12 cellular contexts compared by ENCODE assay signal in genomic region chr17:81287741-81288430, GRCh38. TPM values are rescaled to one million over a fixed set of nuclear protein-coding genes. Genes with fewer than 3 reads are reported as not detected.
DNase-seq lines count a peak whose midpoint lies in the region; ATAC-seq and TF ChIP-seq lines count a peak whose summit lies in the region.
"Had no signal": no experiment of that assay in that cellular context is flagged by ENCODE, and none has a peak within 500 bp of the region (broad histone marks: within the 10 kb centered on the region; RNA-seq: fewer than 3 reads in every experiment).

No MANE protein-coding gene starts in this region.

- H3K4me3 Mint-ChIP-seq in activated naive CD4-positive, alpha-beta T cell treated with anti-CD3 and anti-CD28 coated beads, Interleukin-2, amount 10 ng/mL, durations not matched to agents 7 days and 5 days, result no peak overlapping the region
- H3K4me3 Mint-ChIP-seq in activated T-helper 17 cell treated with anti-CD3 and anti-CD28 coated beads, Interleukin-2, amount 50 U/mL, for 72 hours, result peak overlapping the region; percentile 93
- H3K4me3 Mint-ChIP-seq: neural progenitor cell had no signal

- no peak for DNase-seq in activated naive CD4-positive, alpha-beta T cell treated with anti-CD3 and anti-CD28 coated beads, Interleukin-2, amount 10 ng/mL, durations not matched to agents 7 days and 5 days
- no peak for DNase-seq in activated naive CD4-positive, alpha-beta T cell treated with anti-CD3 and anti-CD28 coated beads, Interleukin-2, amount 50 U/mL, for 16 hours
- DNase-seq in MV-4-11 (lab: John Stamatoyannopoulos, UW) (peak; percentile 73), glomerular visceral epithelial cell (ENCODE audit: extremely low spot score) (no peak)
- no peak for DNase-seq in central memory CD4-positive, alpha-beta T cell
- DNase-seq: foreskin fibroblast, NCI-H1436, retina had no signal

- peak overlapping the region in 1 of 2 experiments; percentile 58 for H3K4me3 ChIP-seq in neutrophil (ENCODE audit: low read depth in 1 of 2, low read length in 1 of 2)
- H3K4me3 ChIP-seq: neural progenitor cell had no signal

- ATAC-seq in activated T-helper 17 cell treated with anti-CD3 and anti-CD28 coated beads, Interleukin-2, amount 50 U/mL, for 72 hours (replicated peaks), result no peak
- ATAC-seq in GM21367 (IDR thresholded peaks at IDR 0.05; ENCODE audit: unreplicated experiment), result no peak

- peaks cover 61% of the 10 kb centered on the region for H3K4me1 Mint-ChIP-seq in activated naive CD4-positive, alpha-beta T cell treated with anti-CD3 and anti-CD28 coated beads, Interleukin-2, amount 10 ng/mL, durations not matched to agents 7 days and 5 days
- peaks cover 20% of the 10 kb centered on the region for H3K4me1 Mint-ChIP-seq in activated T-helper 17 cell treated with anti-CD3 and anti-CD28 coated beads, Interleukin-2, amount 50 U/mL, for 72 hours

- no peaks in the 10 kb centered on the region for H3K9me3 Mint-ChIP-seq in activated naive CD4-positive, alpha-beta T cell treated with anti-CD3 and anti-CD28 coated beads, Interleukin-2, amount 10 ng/mL, durations not matched to agents 7 days and 5 days
- no peaks in the 10 kb centered on the region for H3K9me3 Mint-ChIP-seq in activated T-helper 17 cell treated with anti-CD3 and anti-CD28 coated beads, Interleukin-2, amount 50 U/mL, for 72 hours
- H3K9me3 Mint-ChIP-seq: neural progenitor cell had no signal

- H3K9me3 ChIP-seq in neutrophil, result no peaks in the 10 kb centered on the region

- CTCF ChIA-PET in activated naive CD4-positive, alpha-beta T cell treated with anti-CD3 and anti-CD28 coated beads, Interleukin-2, amount 10 ng/mL, durations not matched to agents 7 days and 5 days (lab: Charles Lee), result no interaction called here

- peak overlapping the region; percentile 93 for H3K27ac ChIP-seq in neutrophil
- H3K27ac ChIP-seq: neural progenitor cell had no signal

- H3K4me1 ChIP-seq in neutrophil (ENCODE audit: control insufficient read depth in 1 of 2, insufficient read depth in 1 of 2, low read depth in 1 of 2, low read length in 1 of 2), result peaks cover 68 to 85% of the 10 kb centered on the region in 2 experiments

- peaks cover 19% of the 10 kb centered on the region for H3K36me3 ChIP-seq in neutrophil
- H3K36me3 ChIP-seq: neural progenitor cell had no signal

- TF ChIP-seq CTCF in neutrophil (IDR thresholded peaks at IDR 0.05), result no peak

- peaks cover 40% of the 10 kb centered on the region for H3K36me3 Mint-ChIP-seq in activated naive CD4-positive, alpha-beta T cell treated with anti-CD3 and anti-CD28 coated beads, Interleukin-2, amount 10 ng/mL, durations not matched to agents 7 days and 5 days
- H3K36me3 Mint-ChIP-seq in activated T-helper 17 cell treated with anti-CD3 and anti-CD28 coated beads, Interleukin-2, amount 50 U/mL, for 72 hours (ENCODE audit: low read depth), result peaks cover 55% of the 10 kb centered on the region

- peak overlapping the region; percentile 68 for H3K27ac Mint-ChIP-seq in activated naive CD4-positive, alpha-beta T cell treated with anti-CD3 and anti-CD28 coated beads, Interleukin-2, amount 10 ng/mL, durations not matched to agents 7 days and 5 days
- peak overlapping the region; percentile 95 for H3K27ac Mint-ChIP-seq in activated T-helper 17 cell treated with anti-CD3 and anti-CD28 coated beads, Interleukin-2, amount 50 U/mL, for 72 hours
- H3K27ac Mint-ChIP-seq: neural progenitor cell had no signal

- no peaks in the 10 kb centered on the region for H3K27me3 ChIP-seq in neutrophil
- H3K27me3 ChIP-seq: neural progenitor cell had no signal

- no peaks in the 10 kb centered on the region for H3K27me3 Mint-ChIP-seq in activated naive CD4-positive, alpha-beta T cell treated with anti-CD3 and anti-CD28 coated beads, Interleukin-2, amount 10 ng/mL, durations not matched to agents 7 days and 5 days
- H3K27me3 Mint-ChIP-seq in activated T-helper 17 cell treated with anti-CD3 and anti-CD28 coated beads, Interleukin-2, amount 50 U/mL, for 72 hours, result no peaks in the 10 kb centered on the region

RNA-seq across cellular contexts. Expression of gene SLC38A10, which starts 7.2 kb away (rescaled TPM):
- 10 to 100 TPM; 58.4 to 71.2 TPM for total RNA-seq in activated T-helper 17 cell treated with anti-CD3 and anti-CD28 coated beads, Interleukin-2, amount 50 U/mL, for 72 hours

RNA-seq across cellular contexts. Expression of gene NDUFAF8, which starts 48.8 kb away (rescaled TPM):
- total RNA-seq in activated T-helper 17 cell treated with anti-CD3 and anti-CD28 coated beads, Interleukin-2, amount 50 U/mL, for 72 hours, result 10 to 100 TPM; 33.4 to 68.0 TPM

RNA-seq across cellular contexts. Expression of gene TEPSIN, which starts 49.0 kb away (rescaled TPM):
- total RNA-seq in activated T-helper 17 cell treated with anti-CD3 and anti-CD28 coated beads, Interleukin-2, amount 50 U/mL, for 72 hours, result 10 to 100 TPM; 26.3 to 35.0 TPM
